In genomic region chr20:64079273-64080012, GRCh38 we compare ENCODE assay signal across 8 cellular contexts. TPM values are rescaled to one million over a fixed set of nuclear protein-coding genes. Genes with fewer than 3 reads are reported as not detected.
DNase-seq lines count a peak whose midpoint lies in the region; TF ChIP-seq lines count a peak whose summit lies in the region.

Gene RGS19 (minus strand): TSS chr20:64079518. CDS start chr20:64076886, 2,632 bp downstream.

- WGBS in thyroid gland, 2 donors, result 7% methylated on average over 3 of the region's 73 CpGs; no CpG with 5 or more reads in 1 of the 2 donors

- no peaks in the 10 kb centered on the region for H3K79me2 ChIP-seq in neural cell (replicated peaks; ENCODE audit: insufficient read depth, low read length)

- H3K36me3 ChIP-seq in neural cell (ENCODE audit: insufficient read depth, low read length) (no peaks in the 10 kb centered on the region), thyroid gland (no peaks in the 10 kb centered on the region)

- DNase-seq in AML-193 (lab: John Stamatoyannopoulos, UW) (peak; percentile 88 to 92), HK-2 (ENCODE audit: unreplicated experiment) (peak; percentile 77), SHP77 treated with DMSO at 0.1 percent for 48 hours (lab: John Stamatoyannopoulos, UW) (peak; percentile 60), activated gamma-delta T cell treated with Interleukin-2 at 50 U/mL for 16 hours (peak; percentile 61), foreskin fibroblast (peak; percentile 62 to 85), thyroid gland (peak; percentile 71 to 78)

- TF ChIP-seq POLR2A in GM18951 (IDR thresholded peaks at IDR 0.05; ENCODE audit: extremely low read depth, insufficient read depth, insufficient read length) (peak; percentile 64), thyroid gland (IDR thresholded peaks at IDR 0.05) (peak in 1 of 2 donors; percentile 32)

- peak within 1 kb of the TSS; percentile 35 for H3K4me2 ChIP-seq in neural cell (ENCODE audit: low read length)

- peaks cover 11 to 35% of the 10 kb centered on the region in 2 donors for H3K4me1 ChIP-seq in thyroid gland

- no peaks in the 10 kb centered on the region for H3K9me2 ChIP-seq in neural cell (ENCODE audit: insufficient read depth, low read length)

- peak within 1 kb of the TSS; percentile 60 for H3K9ac ChIP-seq in neural cell (ENCODE audit: low read length)

- H3K27ac ChIP-seq in neural cell (ENCODE audit: low read length) (no peak within 1 kb of the TSS), thyroid gland (peak within 1 kb of the TSS; percentile 41 to 77 (median 75))

- no peak for TF ChIP-seq RAD21 in neural cell (conservative IDR thresholded peaks at IDR 0.05)

- intact Hi-C loops in thyroid gland (cut with DNase I), result no loop called here

- no peak for TF ChIP-seq CTCF in foreskin fibroblast (IDR thresholded peaks at IDR 0.05; ENCODE audit: low read depth, low read length)
- no peak for TF ChIP-seq CTCF in neural cell (IDR thresholded peaks at IDR 0.05; ENCODE audit: poor library complexity, severe bottlenecking)
- no peak for TF ChIP-seq CTCF in thyroid gland (IDR thresholded peaks at IDR 0.05)

- no peaks in the 10 kb centered on the region for H3F3A ChIP-seq in neural cell (ENCODE audit: insufficient read depth, low read length, poor library complexity, severe bottlenecking)

- H3K27me3 ChIP-seq in neural cell (ENCODE audit: insufficient read depth, low read depth, low read length) (peaks cover 13% of the 10 kb centered on the region), thyroid gland (no peaks in the 10 kb centered on the region)

- no peaks in the 10 kb centered on the region for H4K20me1 ChIP-seq in neural cell (ENCODE audit: insufficient read depth)

- H2AFZ ChIP-seq in neural cell (ENCODE audit: low read depth, low read length), result no peak within 1 kb of the TSS

- no peak for TF ChIP-seq EP300 in neural cell (conservative IDR thresholded peaks at IDR 0.05; ENCODE audit: poor library complexity, severe bottlenecking)

- H3K4me3 ChIP-seq in foreskin fibroblast (ENCODE audit: low read depth in 1 of 2, low read length in 2 of 2) (peak within 1 kb of the TSS; percentile 71 to 72), neural cell (ENCODE audit: low read length) (peak within 1 kb of the TSS; percentile 70), thyroid gland (replicated peaks in 1 of 3) (peak within 1 kb of the TSS; percentile 10 to 78 (median 25))

- in situ Hi-C loops in GM18951 (cut with MboI; ENCODE audit: low sequenced_read_pairs, unreplicated experiment), result no loop called here

- H3K9me3 ChIP-seq in neural cell (ENCODE audit: low read length), result no peaks in the 10 kb centered on the region
- H3K9me3 ChIP-seq in thyroid gland, result no peaks in the 10 kb centered on the region

TF ChIP-seq in neural cell, 6 proteins besides CTCF, POLR2A, EP300 and RAD21:
- TF ChIP-seq MXI1 (conservative IDR thresholded peaks at IDR 0.05; ENCODE audit: poor library complexity, severe bottlenecking) (peak; percentile 50), POLR2AphosphoS5 (IDR thresholded peaks at IDR 0.05) (no peak)

RNA-seq across cellular contexts. Expression of gene RGS19, which starts in this region (rescaled TPM):
- 2.6 and 3.4 TPM in 2 replicates for polyA plus RNA-seq in neural cell
- polyA minus RNA-seq in neural cell, result 1.5 and 2.5 TPM in 2 replicates
- 10 to 100 TPM; 10.5 to 17.2 (median 13.4) TPM for total RNA-seq in thyroid gland
